ENCODE assay signal across 8 cellular contexts in genomic region chr19:49391581-49392399, GRCh38. TPM values are rescaled to one million over a fixed set of nuclear protein-coding genes. Genes with fewer than 3 reads are reported as not detected.
A peak's percentile ranks its signal among the peaks of the same experiment; 100 is the strongest.
DNase-seq lines count a peak whose midpoint lies in the region; ATAC-seq, FAIRE-seq and TF ChIP-seq lines count a peak whose summit lies in the region.

No MANE protein-coding gene starts in this region.

- no peaks in the 10 kb centered on the region for H3K36me3 ChIP-seq in bronchial epithelial cell (ENCODE audit: control insufficient read depth, insufficient read depth, low read length)
- H3K36me3 ChIP-seq in kidney epithelial cell (ENCODE audit: control insufficient read depth, insufficient read depth, low read length): no peaks in the 10 kb centered on the region

- peak in 11 of 14 donors; percentile 6 to 90 (median 17) for DNase-seq in C1 segment of cervical spinal cord (lab: John Stamatoyannopoulos, UW)
- DNase-seq in H4 (ENCODE audit: low spot score): peak; percentile 80
- DNase-seq in NCI-H226: peak; percentile 47
- DNase-seq in activated CD4-positive, CD25-positive, alpha-beta regulatory T cell treated with anti-CD3 and anti-CD28 coated beads, Interleukin-2, amount 50 U/mL, for 16 hours (ENCODE audit: low read depth, low spot score): peak; percentile 68
- peak; percentile 59 for DNase-seq in bronchial epithelial cell (ENCODE audit: low read depth)
- DNase-seq in kidney epithelial cell (ENCODE audit: low read depth): peak; percentile 19
- peak; percentile 67 for DNase-seq in stimulated activated CD4-positive, alpha-beta T cell treated with anti-CD3 and anti-CD28 coated beads, Interleukin-2, amount 100 ng/mL, for 4 hours (ENCODE audit: low read depth)

- H3K27me3 ChIP-seq in bronchial epithelial cell (ENCODE audit: control insufficient read depth, insufficient read depth, low read length) (no peaks in the 10 kb centered on the region), kidney epithelial cell (ENCODE audit: control insufficient read depth, insufficient read depth, low read length) (peaks cover 25% of the 10 kb centered on the region)

- TF ChIP-seq CTCF in bronchial epithelial cell (IDR thresholded peaks at IDR 0.05; ENCODE audit: insufficient read depth, low read length, severe bottlenecking) (peak; percentile 87), kidney epithelial cell (IDR thresholded peaks at IDR 0.05; ENCODE audit: insufficient read depth, low read length, poor library complexity, severe bottlenecking) (peak; percentile 91)

- H3K4me3 ChIP-seq in bronchial epithelial cell (ENCODE audit: low read depth, low read length): no peak overlapping the region
- no peak overlapping the region for H3K4me3 ChIP-seq in kidney epithelial cell (ENCODE audit: low read depth, low read length)

- FAIRE-seq in bronchial epithelial cell (lab: Jason Lieb, UNC): peak; percentile 97

- no peak for ATAC-seq in GM19455 (IDR thresholded peaks at IDR 0.05; ENCODE audit: unreplicated experiment)

RNA-seq across cellular contexts. Expression of gene KASH5, which starts 3.7 kb away (rescaled TPM):
- total RNA-seq in H4 (2014; rRNA removed; shearing (Covaris generic)): not detected in 2 replicates
- total RNA-seq in bronchial epithelial cell (not detected in 2 replicates), kidney epithelial cell (0.07 TPM in 1 of 2 replicates, not detected in the other)

RNA-seq across cellular contexts. Expression of gene DKKL1, which starts 28.1 kb away (rescaled TPM):
- total RNA-seq in H4 (2014; rRNA removed; shearing (Covaris generic)): 0.08 and 3.8 TPM in 2 replicates
- not detected in 2 replicates for total RNA-seq in bronchial epithelial cell
- total RNA-seq in kidney epithelial cell: 0.58 TPM in 1 of 2 replicates, not detected in the other

RNA-seq across cellular contexts. Expression of gene TEAD2, which starts 29.6 kb away (rescaled TPM):
- total RNA-seq in H4 (2014; rRNA removed; shearing (Covaris generic)): 48.7 and 54.3 TPM in 2 replicates
- total RNA-seq in bronchial epithelial cell (6.9 and 8.4 TPM in 2 replicates), kidney epithelial cell (49.7 and 52.6 TPM in 2 replicates)

RNA-seq across cellular contexts. Expression of gene PTH2, which starts 31.5 kb away (rescaled TPM):
- total RNA-seq in H4 (2014; rRNA removed; shearing (Covaris generic)): not detected in 2 replicates
- not detected in 2 replicates for total RNA-seq in bronchial epithelial cell
- not detected in 2 replicates for total RNA-seq in kidney epithelial cell

RNA-seq across cellular contexts. Expression of gene GFY, which starts 33.4 kb away (rescaled TPM):
- not detected in 2 replicates for total RNA-seq in H4 (2014; rRNA removed; shearing (Covaris generic))
- total RNA-seq in bronchial epithelial cell (not detected in 2 replicates), kidney epithelial cell (not detected in 2 replicates)

Comparison
In these comparisons a context has a peak if more than half of its experiments do, and no peak if none do; other contexts are left out.
1. DNase-seq: peak in every context shown above with its lines; median percentile 80 in H4; 68 in activated CD4-positive, CD25-positive, alpha-beta regulatory T cell treated with anti-CD3 and anti-CD28 coated beads, Interleukin-2, amount 50 U/mL, for 16 hours; 67 in stimulated activated CD4-positive, alpha-beta T cell treated with anti-CD3 and anti-CD28 coated beads, Interleukin-2, amount 100 ng/mL, for 4 hours; 59 in bronchial epithelial cell; 47 in NCI-H226; 19 in kidney epithelial cell; 17 in C1 segment of cervical spinal cord.